In the genomic region with DNA sequence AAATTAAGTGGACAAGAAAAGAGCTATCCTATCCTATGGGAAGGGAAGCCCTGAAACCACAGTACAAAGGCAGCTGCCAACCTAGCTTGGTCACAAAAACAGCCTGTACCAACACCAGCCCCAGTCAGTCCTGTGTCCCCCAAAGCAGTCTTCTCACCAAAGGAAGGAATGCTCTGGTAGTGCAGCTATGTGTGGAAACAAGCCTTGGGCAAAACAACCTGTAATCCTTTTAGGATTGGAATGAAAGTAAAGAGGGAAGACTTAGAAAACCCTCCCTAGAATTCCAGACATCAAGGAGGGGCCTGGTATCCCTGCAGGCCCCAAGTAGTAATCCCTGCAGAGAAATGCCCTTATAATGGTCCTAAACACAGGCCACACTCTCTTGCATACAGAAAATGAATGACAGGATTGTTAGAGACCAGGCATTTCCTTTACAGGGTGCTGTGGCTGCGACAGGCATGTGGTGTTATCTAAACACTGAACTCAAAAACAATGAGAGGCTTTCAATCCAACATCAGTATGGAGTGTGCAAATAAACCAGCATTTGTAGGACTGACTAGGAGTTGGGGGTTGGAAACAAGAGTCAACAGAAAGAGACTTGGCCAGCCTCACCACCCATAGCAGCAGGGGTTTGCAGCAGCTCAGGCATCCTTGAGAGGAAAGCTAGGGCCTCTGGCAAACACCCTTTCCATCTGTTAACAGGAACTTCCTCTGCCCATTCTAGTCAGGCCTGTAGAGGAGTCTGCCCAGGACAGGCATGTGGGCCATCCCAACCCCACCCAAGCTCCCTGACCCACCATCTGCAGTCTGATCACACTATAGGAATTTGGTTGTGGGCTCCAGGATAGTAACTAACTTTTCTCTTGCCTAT, we compare ENCODE assay signal across 8 cellular contexts. TPM values are rescaled to one million over a fixed set of nuclear protein-coding genes. Genes with fewer than 3 reads are reported as not detected.
DNase-seq lines count a peak whose midpoint lies in the region; ATAC-seq and TF ChIP-seq lines count a peak whose summit lies in the region.

No MANE protein-coding gene starts in this region.

- peak overlapping the region; percentile 61 for H3K18ac ChIP-seq in mesendoderm (ENCODE audit: low read length)

- peak overlapping the region; percentile 40 for H3K4ac ChIP-seq in mesendoderm (ENCODE audit: low read depth, low read length)

- DNase-seq in AG10803 (ENCODE audit: low read depth): peak; percentile 71
- peak; percentile 22 for DNase-seq in HuH-7 (ENCODE audit: low spot score)
- DNase-seq in cardiac fibroblast (ENCODE audit: low read depth in 2 of 2): peak; percentile 46 to 77
- peak; percentile 92 for DNase-seq in mesendoderm
- no peak for DNase-seq in erythroblast (lab: John Stamatoyannopoulos, UW)
- DNase-seq in activated CD8-positive, alpha-beta memory T cell treated with anti-CD3 and anti-CD28 coated beads, Interleukin-2, amount 50 U/mL, for 4 hours: no peak

- H2BK5ac ChIP-seq in mesendoderm (ENCODE audit: low read length): no peak overlapping the region

- H2AK5ac ChIP-seq in mesendoderm (ENCODE audit: low read length): no peak overlapping the region

- H3K4me3 ChIP-seq in AG10803 (ENCODE audit: low read length) (no peak overlapping the region), cardiac fibroblast (replicated peaks in 1 of 2; ENCODE audit: low read depth in 2 of 2, low read length in 2 of 2) (no peak overlapping the region), mesendoderm (ENCODE audit: low read length) (no peak overlapping the region)

- H4K8ac ChIP-seq in mesendoderm (ENCODE audit: low read depth, low read length): no peak overlapping the region

- H3K79me1 ChIP-seq in mesendoderm (ENCODE audit: low read length): no peaks in the 10 kb centered on the region

- H3K9ac ChIP-seq in mesendoderm (ENCODE audit: low read length): no peak overlapping the region

- H3K56ac ChIP-seq in mesendoderm (ENCODE audit: low read length): peak overlapping the region; percentile 29

- no peak for TF ChIP-seq POLR2A in erythroblast (IDR thresholded peaks at IDR 0.05; ENCODE audit: low read length)

- H3K27ac ChIP-seq in mesendoderm (ENCODE audit: low read depth, low read length): peak overlapping the region; percentile 67

- TF ChIP-seq CTCF in AG10803 (conservative IDR thresholded peaks at IDR 0.05; ENCODE audit: low read length): no peak
- no peak for TF ChIP-seq CTCF in cardiac fibroblast (IDR thresholded peaks at IDR 0.05; ENCODE audit: low read depth, low read length)

- H3K79me2 ChIP-seq in mesendoderm (ENCODE audit: control insufficient read depth, insufficient read depth, low read length): no peaks in the 10 kb centered on the region

- WGBS in mesendoderm (ENCODE audit: extremely low coverage, insufficient coverage, low lambda C conversion rate): no CpG with 5 or more reads among the region's 1 CpG

- no peaks in the 10 kb centered on the region for H3K27me3 ChIP-seq in mesendoderm (ENCODE audit: insufficient read depth, low read length, poor library complexity)

- H2BK120ac ChIP-seq in mesendoderm (ENCODE audit: low read depth, low read length): no peak overlapping the region

- no peak overlapping the region for H3K23ac ChIP-seq in mesendoderm (ENCODE audit: low read length)

- no peak overlapping the region for H3K4me2 ChIP-seq in mesendoderm (ENCODE audit: low read length)

- H3K4me1 ChIP-seq in mesendoderm (ENCODE audit: control insufficient read depth, low read depth, low read length): peaks cover 13% of the 10 kb centered on the region

- no peaks in the 10 kb centered on the region for H3K36me3 ChIP-seq in mesendoderm (ENCODE audit: control insufficient read depth, insufficient read depth, low read length)

- H2BK15ac ChIP-seq in mesendoderm (replicated peaks; ENCODE audit: low read depth): no peak overlapping the region

- ATAC-seq in GM19035 (IDR thresholded peaks at IDR 0.05; ENCODE audit: unreplicated experiment) (no peak), HG02938 (IDR thresholded peaks at IDR 0.05; ENCODE audit: unreplicated experiment) (no peak)

- no peak overlapping the region for H4K5ac ChIP-seq in mesendoderm (ENCODE audit: low read length)

RNA-seq across cellular contexts. Expression of a gene that starts 59.1 kb away (rescaled TPM):
- polyA plus RNA-seq in mesendoderm (2013, experiment 1 of 2): 17.5 TPM
- polyA plus RNA-seq in mesendoderm (2013, experiment 2 of 2): 18.2 TPM

Comparison
In these comparisons a context has a peak if more than half of its experiments do, and no peak if none do; other contexts are left out.
1. DNase-seq: peak in AG10803 (single experiment), HuH-7 (single experiment), cardiac fibroblast (2 of 2) and mesendoderm (single experiment); none in erythroblast (0 of 2) and activated CD8-positive, alpha-beta memory T cell treated with anti-CD3 and anti-CD28 coated beads, Interleukin-2, amount 50 U/mL, for 4 hours (single experiment).